ENCODE assay signal across 8 cellular contexts in the genomic region with DNA sequence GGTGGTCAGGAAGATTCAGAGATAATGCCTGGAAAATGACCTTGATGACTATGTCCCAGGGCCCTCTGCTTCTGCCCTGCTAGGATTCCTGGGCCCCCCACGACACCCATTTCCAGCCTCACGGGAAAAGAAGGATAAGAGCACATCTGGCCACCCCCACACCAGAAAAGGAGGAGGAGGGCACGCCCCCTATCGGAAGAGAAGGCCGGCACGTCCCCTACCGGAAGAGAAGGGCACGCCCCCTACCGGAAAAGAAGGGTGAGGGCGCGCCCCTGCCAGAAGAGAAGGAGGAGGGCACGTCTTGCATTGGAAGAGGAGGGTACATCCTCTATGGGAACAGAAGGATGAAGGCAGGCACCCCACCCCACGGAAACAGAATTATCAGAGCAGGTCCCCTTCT.
A peak's percentile ranks its signal among the peaks of the same experiment; 100 is the strongest.
DNase-seq lines count a peak whose midpoint lies in the region; ATAC-seq, FAIRE-seq and TF ChIP-seq lines count a peak whose summit lies in the region.

No MANE protein-coding gene starts in this region.

- TF ChIP-seq CTCF in LNCaP clone FGC (IDR thresholded peaks at IDR 0.05; ENCODE audit: control insufficient read depth, extremely low read depth, insufficient read depth) (peak; percentile 54), pancreas (IDR thresholded peaks at IDR 0.05) (peak; percentile 11 to 73 (median 57))

- peaks cover 14% of the 10 kb centered on the region for H3K4me1 Mint-ChIP-seq in activated CD4-positive, alpha-beta T cell treated with anti-CD3 and anti-CD28 coated beads for 36 hours

- peak; percentile 7 for DNase-seq in COLO668 (lab: John Stamatoyannopoulos, UW; ENCODE audit: unreplicated experiment)
- no peak for DNase-seq in LNCaP clone FGC (ENCODE audit: low read depth)
- peak; percentile 86 for DNase-seq in activated CD4-positive, alpha-beta T cell treated with anti-CD3 and anti-CD28 coated beads for 36 hours
- DNase-seq in effector CD4-positive, alpha-beta T cell = peak; percentile 12
- DNase-seq in pancreas = peak in 5 of 6 donors; percentile 53 to 85 (median 61)
- no peak for DNase-seq in NCI-H1092 (lab: John Stamatoyannopoulos, UW)
- DNase-seq in NCI-H2081 (lab: John Stamatoyannopoulos, UW) = no peak

- no peaks in the 10 kb centered on the region for H3K27me3 ChIP-seq in pancreas

- POLR2A ChIA-PET in activated CD4-positive, alpha-beta T cell treated with anti-CD3 and anti-CD28 coated beads for 36 hours (lab: Charles Lee) = no interaction called here

- CTCF ChIA-PET in activated CD4-positive, alpha-beta T cell treated with anti-CD3 and anti-CD28 coated beads for 36 hours (lab: Charles Lee) = no interaction called here

- H3K36me3 ChIP-seq in pancreas = no peaks in the 10 kb centered on the region

- peak overlapping the region; percentile 71 for H3K27ac Mint-ChIP-seq in activated CD4-positive, alpha-beta T cell treated with anti-CD3 and anti-CD28 coated beads for 36 hours

- no peaks in the 10 kb centered on the region for H3K9me3 ChIP-seq in pancreas

- intact Hi-C loops in activated CD4-positive, alpha-beta T cell treated with anti-CD3 and anti-CD28 coated beads for 36 hours (cut with DNase I, micrococcal nuclease) = loop anchor here in 1 of 2 experiments (1.0 to 2.0 kb wide), 3 partner anchors 26 to 84 kb away; a partner anchor contains a TSS
- intact Hi-C loops in pancreas (cut with DNase I) = loop anchor here in 1 of 3 donors (10.0 kb wide), 1 partner anchor 130 kb away; a partner anchor contains a TSS

- peak; percentile 95 for ATAC-seq in activated CD4-positive, alpha-beta T cell treated with anti-CD3 and anti-CD28 coated beads for 36 hours
- peak; percentile 60 to 99 (median 90) for ATAC-seq in pancreas
- no peak for ATAC-seq in HG03108 (IDR thresholded peaks at IDR 0.05; ENCODE audit: unreplicated experiment)

- H3K36me3 Mint-ChIP-seq in activated CD4-positive, alpha-beta T cell treated with anti-CD3 and anti-CD28 coated beads for 36 hours (ENCODE audit: low read depth) = no peaks in the 10 kb centered on the region

- FAIRE-seq in pancreas (lab: Jason Lieb, UNC) = no peak

- H3K27ac ChIP-seq in pancreas = no peak overlapping the region

- H3K4me3 Mint-ChIP-seq in activated CD4-positive, alpha-beta T cell treated with anti-CD3 and anti-CD28 coated beads for 36 hours = peak overlapping the region; percentile 47

- no peaks in the 10 kb centered on the region for H3K27me3 Mint-ChIP-seq in activated CD4-positive, alpha-beta T cell treated with anti-CD3 and anti-CD28 coated beads for 36 hours

- H3K4me1 ChIP-seq in pancreas = no peaks in the 10 kb centered on the region

- H3K4me3 ChIP-seq in LNCaP clone FGC (ENCODE audit: low read depth, low read length) (no peak overlapping the region), pancreas (no peak overlapping the region)

- H3K9me3 Mint-ChIP-seq in activated CD4-positive, alpha-beta T cell treated with anti-CD3 and anti-CD28 coated beads for 36 hours (ENCODE audit: low read depth) = peaks cover 6% of the 10 kb centered on the region

- 5 to 14% methylated on average over 13 of the region's 13 CpGs for WGBS in pancreas, 2 donors

Comparison
In these comparisons a context has a peak if more than half of its experiments do, and no peak if none do; other contexts are left out.
1. DNase-seq: peak in COLO668 (single experiment), activated CD4-positive, alpha-beta T cell treated with anti-CD3 and anti-CD28 coated beads for 36 hours (single experiment), effector CD4-positive, alpha-beta T cell (single experiment) and pancreas (5 of 6); none in LNCaP clone FGC (single experiment), NCI-H1092 (single experiment) and NCI-H2081 (0 of 2).